In the genomic region with DNA sequence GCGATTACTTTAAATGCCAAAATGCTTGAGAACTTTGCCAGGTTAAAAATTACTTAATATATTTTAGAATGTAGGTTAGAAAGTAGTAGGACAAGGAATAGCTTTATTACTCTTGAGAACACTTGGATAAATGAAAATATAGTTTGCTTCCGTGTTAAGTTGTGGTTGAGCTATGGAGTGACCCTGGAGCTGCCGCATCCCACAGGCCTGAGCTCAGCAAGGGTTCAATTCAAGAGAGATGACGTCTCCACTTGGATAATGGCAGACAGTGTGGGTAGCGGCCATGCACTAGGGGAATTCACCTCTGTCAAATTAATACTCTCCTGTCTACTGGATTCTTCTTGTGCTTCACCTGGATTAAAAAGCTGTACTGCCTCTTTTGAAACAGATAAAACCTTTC, we compare ENCODE assay signal across 18 cellular contexts.
A peak's percentile ranks its signal among the peaks of the same experiment; 100 is the strongest.
DNase-seq lines count a peak whose midpoint lies in the region; ATAC-seq, FAIRE-seq and TF ChIP-seq lines count a peak whose summit lies in the region.
"Had no signal": no experiment of that assay in that cellular context is flagged by ENCODE, and none has a peak within 500 bp of the region (broad histone marks: within the 10 kb centered on the region; RNA-seq: fewer than 3 reads in every experiment).

No MANE protein-coding gene starts in this region.

- H3K27ac Mint-ChIP-seq in memory B cell, result peak overlapping the region; percentile 31
- H3K27ac Mint-ChIP-seq: IgD-negative memory B cell had no signal

- no TSS peak for BruUV-seq in A673 (replicated peaks; lab: Mats Ljungman, UMichigan)

- H3K36me3 Mint-ChIP-seq in memory B cell, result peaks cover 3% of the 10 kb centered on the region
- H3K36me3 Mint-ChIP-seq: IgD-negative memory B cell had no signal

- POLR2A ChIA-PET in A673 (lab: Charles Lee; ENCODE audit: low non-redundant PET), result no interaction called here

- DNase-seq in A673 (ENCODE audit: low spot score), result peak; percentile 42
- no peak for DNase-seq in memory B cell (ENCODE audit: low spot score in 2 of 2)
- DNase-seq in NCI-H1930 (lab: John Stamatoyannopoulos, UW), result no peak
- DNase-seq in small intestine, result no peak
- DNase-seq: BE2C; CD4-positive, alpha-beta memory T cell; DND-41; GDM1; H7; KG1 had no signal

- H3K27me3 Mint-ChIP-seq in memory B cell, result no peaks in the 10 kb centered on the region
- H3K27me3 Mint-ChIP-seq: CD4-positive, alpha-beta memory T cell; IgD-negative memory B cell had no signal

- no peak for FAIRE-seq in small intestine (lab: Jason Lieb, UNC)
- FAIRE-seq: GM12892, GM19239 had no signal

- TF ChIP-seq CTCF in A673 (conservative IDR thresholded peaks at IDR 0.05; ENCODE audit: low read depth, low read length), result no peak

- H3K27me3 ChIP-seq in A673 (replicated peaks; ENCODE audit: insufficient read depth, low read depth, low read length, poor library complexity) (no peaks in the 10 kb centered on the region), HUES48 (ENCODE audit: control insufficient read depth, insufficient read depth, low read length) (no peaks in the 10 kb centered on the region), iPS-20b (ENCODE audit: insufficient read depth, low read length) (no peaks in the 10 kb centered on the region), small intestine (ENCODE audit: control insufficient read depth in 2 of 2, insufficient read depth in 2 of 2, low read length in 2 of 2) (no peaks in the 10 kb centered on the region)
- H3K27me3 ChIP-seq: BE2C had no signal

- H3K36me3 ChIP-seq in A673 (ENCODE audit: insufficient read depth, low read length, poor library complexity, severe bottlenecking), result peaks cover 14% of the 10 kb centered on the region
- H3K36me3 ChIP-seq in HUES48 (ENCODE audit: control insufficient read depth, insufficient read depth, low read length), result peaks cover 27% of the 10 kb centered on the region
- H3K36me3 ChIP-seq in iPS-20b (ENCODE audit: insufficient read depth, low read depth, low read length), result peaks cover 24% of the 10 kb centered on the region
- peaks cover 5 to 7% of the 10 kb centered on the region in 2 donors for H3K36me3 ChIP-seq in small intestine (ENCODE audit: control insufficient read depth in 2 of 2, insufficient read depth in 2 of 2, low read length in 2 of 2)

- no peak for ATAC-seq in memory B cell (ENCODE audit: low read depth)
- ATAC-seq in GM18520 (IDR thresholded peaks at IDR 0.05; ENCODE audit: unreplicated experiment), result no peak
- ATAC-seq in HG03139 (IDR thresholded peaks at IDR 0.05; ENCODE audit: unreplicated experiment), result no peak

- H3K4me1 ChIP-seq in A673 (ENCODE audit: insufficient read depth, low read length, poor library complexity, severe bottlenecking) (peaks cover 28% of the 10 kb centered on the region), HUES48 (ENCODE audit: control insufficient read depth, insufficient read depth, low read length) (peaks cover 7% of the 10 kb centered on the region; the same call in 1 of the 2 replicates), iPS-20b (ENCODE audit: insufficient read depth, low read length) (peaks cover 7% of the 10 kb centered on the region; the same call in 1 of the 2 replicates), small intestine (ENCODE audit: control insufficient read depth in 2 of 2, insufficient read depth in 1 of 2, low read depth in 1 of 2, low read length in 1 of 2) (no peaks in the 10 kb centered on the region)
- H3K4me1 ChIP-seq: BE2C had no signal

- no peak overlapping the region for H3K4me3 ChIP-seq in A673 (ENCODE audit: low read depth, low read length, poor library complexity, severe bottlenecking)
- H3K4me3 ChIP-seq in HUES48 (ENCODE audit: low read depth, low read length), result no peak overlapping the region
- no peak overlapping the region for H3K4me3 ChIP-seq in iPS-20b (ENCODE audit: low read length)
- H3K4me3 ChIP-seq in small intestine (ENCODE audit: low read depth in 1 of 2, low read length in 2 of 2), result no peak overlapping the region

- CTCF ChIA-PET in A673 (lab: Charles Lee), result no interaction called here

- no peaks in the 10 kb centered on the region for H3K4me1 Mint-ChIP-seq in memory B cell
- H3K4me1 Mint-ChIP-seq: IgD-negative memory B cell had no signal

- no peaks in the 10 kb centered on the region for H3K9me3 Mint-ChIP-seq in memory B cell
- H3K9me3 Mint-ChIP-seq: CD4-positive, alpha-beta memory T cell; IgD-negative memory B cell had no signal

- H3K9me3 ChIP-seq in A673 (ENCODE audit: low read depth, low read length, poor library complexity, severe bottlenecking), result no peaks in the 10 kb centered on the region
- no peaks in the 10 kb centered on the region for H3K9me3 ChIP-seq in HUES48 (ENCODE audit: control insufficient read depth, insufficient read depth, low read length)
- H3K9me3 ChIP-seq in iPS-20b (ENCODE audit: insufficient read depth, low read depth, low read length), result no peaks in the 10 kb centered on the region
- H3K9me3 ChIP-seq in small intestine (ENCODE audit: control insufficient read depth, low read depth), result no peaks in the 10 kb centered on the region
- H3K9me3 ChIP-seq: BE2C had no signal

- H3K9ac ChIP-seq in HUES48 (ENCODE audit: low read depth, low read length) (no peak overlapping the region), iPS-20b (ENCODE audit: low read depth, low read length) (peak overlapping the region; percentile 4; the same call in 1 of the 2 replicates)

- intact Hi-C loops in A673 (cut with micrococcal nuclease; ENCODE audit: unreplicated experiment), result loop anchor here (5.0 kb wide), 1 partner anchor 124 kb away; a partner anchor contains a TSS

- no peak overlapping the region for H3K4me3 Mint-ChIP-seq in memory B cell
- H3K4me3 Mint-ChIP-seq: CD4-positive, alpha-beta memory T cell had no signal

- 91 to 95% (median 94%) methylated on average over 5 of the region's 5 CpGs for WGBS in small intestine, 3 donors

- H3K27ac ChIP-seq in A673 (ENCODE audit: low read depth, low read length, poor library complexity, severe bottlenecking) (peak overlapping the region; percentile 53), HUES48 (ENCODE audit: low read depth, low read length) (peak overlapping the region; percentile 61), iPS-20b (ENCODE audit: low read length) (no peak overlapping the region), small intestine (ENCODE audit: low read depth in 1 of 2, low read length in 1 of 2) (no peak overlapping the region)
- H3K27ac ChIP-seq: C4-2B had no signal

Comparison
In these comparisons a context has a peak if more than half of its experiments do, and no peak if none do; other contexts are left out.
1. H3K27ac ChIP-seq: peak in A673 (single experiment) and HUES48 (single experiment); none in iPS-20b (single experiment) and small intestine (0 of 2).